24 cellular contexts compared by ENCODE assay signal in the genomic region with DNA sequence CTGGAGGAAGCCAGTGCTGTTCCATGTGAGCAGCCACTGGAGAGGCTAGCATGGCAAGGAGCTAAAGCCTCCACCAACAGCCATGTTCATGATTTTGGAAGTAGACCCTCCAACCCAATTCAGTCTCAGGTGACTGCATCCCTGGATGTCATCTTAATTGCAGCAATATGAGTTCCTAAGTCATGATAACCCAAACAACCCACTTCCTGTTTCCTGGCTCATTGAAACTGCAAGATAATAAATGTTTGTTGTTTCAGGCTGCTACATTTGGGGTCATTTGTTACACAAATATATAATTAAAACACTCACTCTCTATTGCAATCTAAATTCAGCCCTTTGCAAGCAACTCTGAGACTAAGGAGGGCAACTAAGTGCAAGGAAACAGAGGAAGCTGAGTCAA.
"Had no signal": no experiment of that assay in that cellular context is flagged by ENCODE, and none has a peak within 500 bp of the region (broad histone marks: within the 10 kb centered on the region; RNA-seq: fewer than 3 reads in every experiment).

No MANE protein-coding gene starts in this region.

- FAIRE-seq: bronchial epithelial cell, endometrium, keratinocyte had no signal

- ATAC-seq: activated T-cell treated with anti-CD3 and anti-CD28 coated beads, Interleukin-2, amount 50 U/mL, for 4 hours; activated T-helper 17 cell treated with anti-CD3 and anti-CD28 coated beads, Interleukin-2, amount 50 U/mL, for 72 hours; gastroesophageal sphincter; left cardiac atrium; left ventricle myocardium superior; right lobe of liver had no signal

- H3K27me3 ChIP-seq: gastroesophageal sphincter, neutrophil, right lobe of liver, uterus had no signal

- H3K9me3 ChIP-seq: gastroesophageal sphincter, neutrophil, right lobe of liver, uterus had no signal

- H3K27ac ChIP-seq: gastroesophageal sphincter, neutrophil, right lobe of liver, uterus had no signal

- H3K36me3 ChIP-seq: gastroesophageal sphincter, neutrophil, right lobe of liver, uterus had no signal

- H3K4me1 ChIP-seq: right lobe of liver, uterus had no signal

- DNase-seq: activated CD4-positive, alpha-beta memory T cell treated with anti-CD3 and anti-CD28 coated beads, Interleukin-2, amount 10 ng/mL, durations not matched to agents 7 days and 5 days; activated CD4-positive, alpha-beta T cell treated with anti-CD3 and anti-CD28 coated beads, Interleukin-2, amount 10 ng/mL, durations not matched to agents 7 days and 5 days; activated CD4-positive, CD25-positive, alpha-beta regulatory T cell treated with anti-CD3 and anti-CD28 coated beads, Interleukin-2, amount 50 U/mL, for 72 hours; activated gamma-delta T cell treated with Interleukin-2 at 50 U/mL for 16 hours; activated naive CD4-positive, alpha-beta T cell treated with anti-CD3 and anti-CD28 coated beads, Interleukin-2, amount 50 U/mL, for 16 hours; activated T-cell treated with anti-CD3 and anti-CD28 coated beads, Interleukin-2, amount 50 U/mL, for 4 hours; amniotic stem cell; effector CD8-positive, alpha-beta T cell; hippocampal formation; left cardiac atrium; left ventricle myocardium superior; mammary epithelial cell; right lobe of liver; stimulated activated CD4-positive, alpha-beta T cell treated with anti-CD3 and anti-CD28 coated beads, Interleukin-2, amount 100 ng/mL, for 48 hours; stimulated activated naive CD4-positive, alpha-beta T cell treated with Interleukin-2 at 50 U/mL for 16 hours; T1000; trophoblast cell; uterus had no signal

- H3K4me3 ChIP-seq: gastroesophageal sphincter, right lobe of liver, uterus had no signal
